ENCODE assay signal across 13 cellular contexts in the genomic region with DNA sequence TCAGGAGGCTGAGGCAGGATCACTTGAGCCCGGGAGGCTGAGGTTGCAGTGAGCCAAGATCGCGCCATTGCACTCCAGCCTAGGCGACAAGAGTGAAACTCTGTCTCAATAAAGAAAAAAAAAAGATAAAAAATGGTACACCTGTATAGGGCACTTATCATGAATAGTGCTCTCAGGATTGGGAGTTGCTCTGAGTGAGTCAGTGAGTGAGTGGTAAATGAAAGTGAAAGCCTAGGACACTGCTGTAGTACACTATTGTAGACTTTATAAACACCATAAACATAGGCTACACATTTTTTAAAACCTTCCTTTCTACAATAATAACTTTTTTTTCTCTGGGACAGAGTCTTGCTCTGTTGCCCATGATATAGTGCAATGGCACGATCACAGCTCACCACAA. TPM values are rescaled to one million over a fixed set of nuclear protein-coding genes. Genes with fewer than 3 reads are reported as not detected.
DNase-seq lines count a peak whose midpoint lies in the region; ATAC-seq and TF ChIP-seq lines count a peak whose summit lies in the region.
"Had no signal": no experiment of that assay in that cellular context is flagged by ENCODE, and none has a peak within 500 bp of the region (broad histone marks: within the 10 kb centered on the region; RNA-seq: fewer than 3 reads in every experiment).

No MANE protein-coding gene starts in this region.

- H3K27ac ChIP-seq in left lung (no peak overlapping the region), tibial nerve (no peak overlapping the region)
- H3K27ac ChIP-seq: epithelial cell of prostate, skin epidermis had no signal

- no peaks in the 10 kb centered on the region for H3K4me1 ChIP-seq in left lung
- H3K4me1 ChIP-seq in tibial nerve: peaks cover 0 to 10% (median 0%) of the 10 kb centered on the region in 4 donors

- H3K9me3 ChIP-seq in left lung (no peaks in the 10 kb centered on the region), tibial nerve (no peaks in the 10 kb centered on the region)

- H3K27me3 ChIP-seq in left lung (no peaks in the 10 kb centered on the region), tibial nerve (no peaks in the 10 kb centered on the region)

- ATAC-seq in GM18502 (IDR thresholded peaks at IDR 0.05; ENCODE audit: poor library complexity, unreplicated experiment) (peak; percentile 58), GM21423 (IDR thresholded peaks at IDR 0.05; ENCODE audit: unreplicated experiment) (peak; percentile 60), left lung (peak; percentile 89)

- no peak overlapping the region for H3K4me3 ChIP-seq in left lung
- H3K4me3 ChIP-seq in tibial nerve: no peak overlapping the region
- H3K4me3 ChIP-seq: skin epidermis had no signal

- peak; percentile 30 for DNase-seq in OCI-M1 (lab: John Stamatoyannopoulos, UW)
- no peak for DNase-seq in left lung
- DNase-seq in DMS153 treated with DMSO at 0.1 percent for 48 hours (lab: John Stamatoyannopoulos, UW; ENCODE audit: unreplicated experiment): no peak
- DNase-seq in tibial nerve (ENCODE audit: low spot score in 2 of 2): no peak
- no peak for DNase-seq in GF-D8 (lab: John Stamatoyannopoulos, UW)
- no peak for DNase-seq in stimulated activated CD4-positive, alpha-beta T cell treated with anti-CD3 and anti-CD28 coated beads, Interleukin-15, amount 100 ng/mL, for 24 hours
- DNase-seq: activated gamma-delta T cell treated with Interleukin-2 at 50 U/mL for 16 hours, H7, head of caudate nucleus had no signal

- no peak for TF ChIP-seq CTCF in left lung (IDR thresholded peaks at IDR 0.05)
- TF ChIP-seq CTCF in tibial nerve (IDR thresholded peaks at IDR 0.05): no peak

- TF ChIP-seq EP300 in tibial nerve (IDR thresholded peaks at IDR 0.05): no peak

- H3K36me3 ChIP-seq in left lung (peaks cover 0 to 18% of the 10 kb centered on the region in 2 donors), tibial nerve (peaks cover 0 to 13% (median 0%) of the 10 kb centered on the region in 3 donors)

- intact Hi-C loops in left lung (cut with DNase I): no loop called here

- 95 to 98% methylated on average over 5 of the region's 5 CpGs for WGBS in tibial nerve, 2 donors

- TF ChIP-seq POLR2A in tibial nerve (IDR thresholded peaks at IDR 0.05): no peak

RNA-seq across cellular contexts. Expression of gene PHTF1, which starts 16.8 kb away (rescaled TPM):
- total RNA-seq in left lung: 10 to 100 TPM; 25.7 to 36.1 TPM
- total RNA-seq in tibial nerve: 10 to 100 TPM; 11.3 to 23.3 (median 17.9) TPM
